Comparison of ENCODE assay signal across 21 cellular contexts in genomic region chr9:13411827-13412226, GRCh38.
"Had no signal": no experiment of that assay in that cellular context is flagged by ENCODE, and none has a peak within 500 bp of the region (broad histone marks: within the 10 kb centered on the region; RNA-seq: fewer than 3 reads in every experiment).

No MANE protein-coding gene starts in this region.

- H3K36me3 Mint-ChIP-seq: activated CD4-positive, alpha-beta memory T cell treated with anti-CD3 and anti-CD28 coated beads for 36 hours; activated CD8-positive, alpha-beta memory T cell treated with anti-CD3 and anti-CD28 coated beads, Interleukin-2, amount 10 ng/mL, durations not matched to agents 7 days and 5 days; immature natural killer cell had no signal

- ATAC-seq: activated CD4-positive, alpha-beta T cell treated with anti-CD3 and anti-CD28 coated beads for 36 hours; activated CD8-positive, alpha-beta memory T cell treated with anti-CD3 and anti-CD28 coated beads, Interleukin-2, amount 10 ng/mL, durations not matched to agents 7 days and 5 days; activated naive CD4-positive, alpha-beta T cell treated with anti-CD3 and anti-CD28 coated beads, Interleukin-2, amount 50 U/mL, for 72 hours; body of pancreas; T-helper 17 cell had no signal

- H3K27me3 ChIP-seq: body of pancreas, neutrophil, stomach, thyroid gland had no signal

- H3K36me3 ChIP-seq: neutrophil, stomach, thyroid gland had no signal

- H3K4me1 Mint-ChIP-seq: activated CD4-positive, alpha-beta T cell treated with anti-CD3 and anti-CD28 coated beads for 36 hours; activated CD8-positive, alpha-beta memory T cell treated with anti-CD3 and anti-CD28 coated beads, Interleukin-2, amount 10 ng/mL, durations not matched to agents 7 days and 5 days; immature natural killer cell; T-helper 17 cell had no signal

- H3K9me3 ChIP-seq: body of pancreas, neutrophil, stomach, thyroid gland had no signal

- H3K4me1 ChIP-seq: body of pancreas, stomach had no signal

- H3K27ac Mint-ChIP-seq: activated CD4-positive, alpha-beta memory T cell treated with anti-CD3 and anti-CD28 coated beads for 36 hours; activated CD4-positive, alpha-beta T cell treated with anti-CD3 and anti-CD28 coated beads for 36 hours; activated CD8-positive, alpha-beta memory T cell treated with anti-CD3 and anti-CD28 coated beads, Interleukin-2, amount 10 ng/mL, durations not matched to agents 7 days and 5 days; activated naive CD4-positive, alpha-beta T cell treated with anti-CD3 and anti-CD28 coated beads, Interleukin-2, amount 50 U/mL, for 72 hours; dendritic cell treated with granulocyte-macrophage colony-stimulating factor and Interleukin-4, amounts not matched to agents 40 ng/mL and 50 ng/mL, for 4 days; immature natural killer cell; progenitor cell of endocrine pancreas; T-helper 17 cell had no signal

- H3K4me3 ChIP-seq: body of pancreas, lung, stomach, thyroid gland had no signal

- DNase-seq: activated CD4-positive, alpha-beta memory T cell treated with anti-CD3 and anti-CD28 coated beads for 36 hours; activated CD4-positive, alpha-beta T cell treated with anti-CD3 and anti-CD28 coated beads for 36 hours; activated CD8-positive, alpha-beta memory T cell treated with anti-CD3 and anti-CD28 coated beads, Interleukin-2, amount 10 ng/mL, durations not matched to agents 7 days and 5 days; activated effector memory CD4-positive, alpha-beta T cell treated with anti-CD3 and anti-CD28 coated beads, Interleukin-2, amount 50 U/mL, for 16 hours; activated T-cell treated with anti-CD3 and anti-CD28 coated beads, Interleukin-2, amount 50 U/mL, for 1 hour; amniotic stem cell; body of pancreas; effector memory CD4-positive, alpha-beta T cell; foreskin melanocyte; immature natural killer cell; stimulated activated CD4-positive, alpha-beta T cell treated with anti-CD3 and anti-CD28 coated beads, Interleukin-12 subunit alpha, Interleukin-12 subunit beta, amount 100 ng/mL, for 4 hours; stimulated activated CD4-positive, alpha-beta T cell treated with anti-CD3 and anti-CD28 coated beads, Interleukin-2, amount 100 ng/mL, for 24 hours; stomach; T-helper 17 cell; thyroid gland had no signal

- H3K9me3 Mint-ChIP-seq: activated CD4-positive, alpha-beta memory T cell treated with anti-CD3 and anti-CD28 coated beads for 36 hours; dendritic cell treated with granulocyte-macrophage colony-stimulating factor and Interleukin-4, amounts not matched to agents 40 ng/mL and 50 ng/mL, for 4 days had no signal

- H3K27ac ChIP-seq: body of pancreas, neutrophil, thyroid gland had no signal

- H3K4me3 Mint-ChIP-seq: activated CD4-positive, alpha-beta memory T cell treated with anti-CD3 and anti-CD28 coated beads for 36 hours; activated CD4-positive, alpha-beta T cell treated with anti-CD3 and anti-CD28 coated beads for 36 hours; activated CD8-positive, alpha-beta memory T cell treated with anti-CD3 and anti-CD28 coated beads, Interleukin-2, amount 10 ng/mL, durations not matched to agents 7 days and 5 days; dendritic cell treated with granulocyte-macrophage colony-stimulating factor and Interleukin-4, amounts not matched to agents 40 ng/mL and 50 ng/mL, for 4 days; immature natural killer cell; T-helper 17 cell had no signal

- H3K27me3 Mint-ChIP-seq: activated CD4-positive, alpha-beta memory T cell treated with anti-CD3 and anti-CD28 coated beads for 36 hours; activated CD4-positive, alpha-beta T cell treated with anti-CD3 and anti-CD28 coated beads for 36 hours; activated CD8-positive, alpha-beta memory T cell treated with anti-CD3 and anti-CD28 coated beads, Interleukin-2, amount 10 ng/mL, durations not matched to agents 7 days and 5 days; dendritic cell treated with granulocyte-macrophage colony-stimulating factor and Interleukin-4, amounts not matched to agents 40 ng/mL and 50 ng/mL, for 4 days; progenitor cell of endocrine pancreas; T-helper 17 cell had no signal

- FAIRE-seq: urothelium cell line had no signal
